In the genomic region with DNA sequence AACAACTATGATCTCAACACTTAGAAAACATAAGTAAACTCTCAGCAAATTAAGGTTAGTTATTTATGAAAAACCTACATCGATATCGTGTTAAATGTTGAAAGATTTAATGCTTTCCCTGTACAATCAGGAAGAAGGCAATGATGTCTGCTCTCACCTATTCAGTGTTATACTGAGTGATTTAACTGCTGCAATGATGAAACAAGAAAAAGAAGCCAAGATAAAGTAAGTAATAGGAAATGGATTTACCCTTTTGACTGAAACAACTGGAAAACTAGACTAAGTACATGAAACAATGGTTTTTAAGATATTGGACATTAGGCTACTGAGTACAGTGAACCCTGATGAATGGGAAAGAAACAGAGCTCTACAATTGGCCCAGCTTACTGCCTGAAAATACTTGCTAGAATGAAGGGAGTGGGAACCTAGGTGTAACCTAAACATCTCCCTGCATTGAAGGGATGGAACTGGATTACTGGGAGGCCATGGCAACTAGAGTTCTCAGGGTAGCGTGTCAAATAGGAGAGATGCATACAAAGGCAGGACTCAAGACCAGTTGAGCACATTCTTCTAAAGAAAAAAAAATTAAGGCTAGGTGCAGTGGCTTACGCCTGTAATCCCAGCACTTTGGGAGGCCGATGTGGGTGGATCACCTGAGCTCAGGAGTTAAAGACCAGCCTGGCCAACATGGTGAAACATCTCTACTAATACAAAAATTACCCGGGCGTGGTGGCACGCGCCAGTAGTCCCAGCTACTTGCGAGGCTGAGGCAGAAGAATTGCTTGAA, we compare ENCODE assay signal across 5 cellular contexts.
A peak's percentile ranks its signal among the peaks of the same experiment; 100 is the strongest.
TF ChIP-seq lines count a peak whose summit lies in the region.

No MANE protein-coding gene starts in this region.

TF ChIP-seq in SK-N-SH, 30 proteins besides CTCF, POLR2A, EP300 and RAD21 (continues in another document):
- TF ChIP-seq RXRA (IDR thresholded peaks at IDR 0.05; ENCODE audit: borderline replicate concordance, low read depth) (no peak), RFX5 (IDR thresholded peaks at IDR 0.05; ENCODE audit: low read length) (no peak), NRF1 (IDR thresholded peaks at IDR 0.05; ENCODE audit: low read depth, low read length) (no peak), TEAD4 (IDR thresholded peaks at IDR 0.05; ENCODE audit: borderline replicate concordance, insufficient read depth) (no peak), SIN3A (IDR thresholded peaks at IDR 0.05; ENCODE audit: borderline replicate concordance, low read depth, low read length) (no peak), CHD2 (IDR thresholded peaks at IDR 0.05; ENCODE audit: low read length, partially characterized antibody) (no peak)
- TF ChIP-seq, protein P1, sequence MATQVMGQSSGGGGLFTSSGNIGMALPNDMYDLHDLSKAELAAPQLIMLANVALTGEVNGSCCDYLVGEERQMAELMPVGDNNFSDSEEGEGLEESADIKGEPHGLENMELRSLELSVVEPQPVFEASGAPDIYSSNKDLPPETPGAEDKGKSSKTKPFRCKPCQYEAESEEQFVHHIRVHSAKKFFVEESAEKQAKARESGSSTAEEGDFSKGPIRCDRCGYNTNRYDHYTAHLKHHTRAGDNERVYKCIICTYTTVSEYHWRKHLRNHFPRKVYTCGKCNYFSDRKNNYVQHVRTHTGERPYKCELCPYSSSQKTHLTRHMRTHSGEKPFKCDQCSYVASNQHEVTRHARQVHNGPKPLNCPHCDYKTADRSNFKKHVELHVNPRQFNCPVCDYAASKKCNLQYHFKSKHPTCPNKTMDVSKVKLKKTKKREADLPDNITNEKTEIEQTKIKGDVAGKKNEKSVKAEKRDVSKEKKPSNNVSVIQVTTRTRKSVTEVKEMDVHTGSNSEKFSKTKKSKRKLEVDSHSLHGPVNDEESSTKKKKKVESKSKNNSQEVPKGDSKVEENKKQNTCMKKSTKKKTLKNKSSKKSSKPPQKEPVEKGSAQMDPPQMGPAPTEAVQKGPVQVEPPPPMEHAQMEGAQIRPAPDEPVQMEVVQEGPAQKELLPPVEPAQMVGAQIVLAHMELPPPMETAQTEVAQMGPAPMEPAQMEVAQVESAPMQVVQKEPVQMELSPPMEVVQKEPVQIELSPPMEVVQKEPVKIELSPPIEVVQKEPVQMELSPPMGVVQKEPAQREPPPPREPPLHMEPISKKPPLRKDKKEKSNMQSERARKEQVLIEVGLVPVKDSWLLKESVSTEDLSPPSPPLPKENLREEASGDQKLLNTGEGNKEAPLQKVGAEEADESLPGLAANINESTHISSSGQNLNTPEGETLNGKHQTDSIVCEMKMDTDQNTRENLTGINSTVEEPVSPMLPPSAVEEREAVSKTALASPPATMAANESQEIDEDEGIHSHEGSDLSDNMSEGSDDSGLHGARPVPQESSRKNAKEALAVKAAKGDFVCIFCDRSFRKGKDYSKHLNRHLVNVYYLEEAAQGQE (IDR thresholded peaks at IDR 0.05; ENCODE audit: low read depth, low read length): no peak

TF ChIP-seq in SK-N-SH treated with all-trans-retinoic acid at 6 μM for 48 hours, 23 proteins besides CTCF, POLR2A, EP300 and RAD21:
- TF ChIP-seq, protein P2, sequence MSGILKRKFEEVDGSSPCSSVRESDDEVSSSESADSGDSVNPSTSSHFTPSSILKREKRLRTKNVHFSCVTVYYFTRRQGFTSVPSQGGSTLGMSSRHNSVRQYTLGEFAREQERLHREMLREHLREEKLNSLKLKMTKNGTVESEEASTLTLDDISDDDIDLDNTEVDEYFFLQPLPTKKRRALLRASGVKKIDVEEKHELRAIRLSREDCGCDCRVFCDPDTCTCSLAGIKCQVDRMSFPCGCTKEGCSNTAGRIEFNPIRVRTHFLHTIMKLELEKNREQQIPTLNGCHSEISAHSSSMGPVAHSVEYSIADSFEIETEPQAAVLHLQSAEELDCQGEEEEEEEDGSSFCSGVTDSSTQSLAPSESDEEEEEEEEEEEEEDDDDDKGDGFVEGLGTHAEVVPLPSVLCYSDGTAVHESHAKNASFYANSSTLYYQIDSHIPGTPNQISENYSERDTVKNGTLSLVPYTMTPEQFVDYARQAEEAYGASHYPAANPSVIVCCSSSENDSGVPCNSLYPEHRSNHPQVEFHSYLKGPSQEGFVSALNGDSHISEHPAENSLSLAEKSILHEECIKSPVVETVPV (CRISPR knock-in tag; IDR thresholded peaks at IDR 0.05): no peak
- TF ChIP-seq OSR1 (CRISPR knock-in tag; IDR thresholded peaks at IDR 0.05): no peak
- no peak for TF ChIP-seq BACH2 (CRISPR knock-in tag; IDR thresholded peaks at IDR 0.05; ENCODE audit: borderline replicate concordance)
- no peak for TF ChIP-seq CSDC2 (CRISPR knock-in tag; IDR thresholded peaks at IDR 0.05)
- TF ChIP-seq ZC3H10 (CRISPR knock-in tag; IDR thresholded peaks at IDR 0.05): no peak
- no peak for TF ChIP-seq ARNTL (CRISPR knock-in tag; IDR thresholded peaks at IDR 0.05; ENCODE audit: borderline replicate concordance, low read depth)

TF ChIP-seq in endothelial cell of umbilical vein, 7 proteins besides CTCF, POLR2A, EP300 and RAD21:
- TF ChIP-seq FOS (IDR thresholded peaks at IDR 0.05; ENCODE audit: borderline replicate concordance, insufficient read depth, low read length) (no peak), JUN (IDR thresholded peaks at IDR 0.05; ENCODE audit: borderline replicate concordance, insufficient read depth, insufficient read length, low read depth) (no peak), MYC (IDR thresholded peaks at IDR 0.05; ENCODE audit: low read depth, low read length) (no peak), POLR2AphosphoS5 (IDR thresholded peaks at IDR 0.05; ENCODE audit: insufficient read depth, low read depth, low read length) (no peak), GATA2 (IDR thresholded peaks at IDR 0.05; ENCODE audit: insufficient read depth, insufficient read length, low read depth, low read length) (no peak), EZH2 (IDR thresholded peaks at IDR 0.05; ENCODE audit: borderline replicate concordance, low read depth, low read length, severe bottlenecking) (no peak)
- TF ChIP-seq, protein P3, sequence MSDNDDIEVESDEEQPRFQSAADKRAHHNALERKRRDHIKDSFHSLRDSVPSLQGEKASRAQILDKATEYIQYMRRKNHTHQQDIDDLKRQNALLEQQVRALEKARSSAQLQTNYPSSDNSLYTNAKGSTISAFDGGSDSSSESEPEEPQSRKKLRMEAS (IDR thresholded peaks at IDR 0.05; ENCODE audit: insufficient read depth, insufficient read length): no peak

TF ChIP-seq in HepG2, 621 proteins besides CTCF, POLR2A, EP300 and RAD21 (continues in another document):
- TF ChIP-seq, protein P4, sequence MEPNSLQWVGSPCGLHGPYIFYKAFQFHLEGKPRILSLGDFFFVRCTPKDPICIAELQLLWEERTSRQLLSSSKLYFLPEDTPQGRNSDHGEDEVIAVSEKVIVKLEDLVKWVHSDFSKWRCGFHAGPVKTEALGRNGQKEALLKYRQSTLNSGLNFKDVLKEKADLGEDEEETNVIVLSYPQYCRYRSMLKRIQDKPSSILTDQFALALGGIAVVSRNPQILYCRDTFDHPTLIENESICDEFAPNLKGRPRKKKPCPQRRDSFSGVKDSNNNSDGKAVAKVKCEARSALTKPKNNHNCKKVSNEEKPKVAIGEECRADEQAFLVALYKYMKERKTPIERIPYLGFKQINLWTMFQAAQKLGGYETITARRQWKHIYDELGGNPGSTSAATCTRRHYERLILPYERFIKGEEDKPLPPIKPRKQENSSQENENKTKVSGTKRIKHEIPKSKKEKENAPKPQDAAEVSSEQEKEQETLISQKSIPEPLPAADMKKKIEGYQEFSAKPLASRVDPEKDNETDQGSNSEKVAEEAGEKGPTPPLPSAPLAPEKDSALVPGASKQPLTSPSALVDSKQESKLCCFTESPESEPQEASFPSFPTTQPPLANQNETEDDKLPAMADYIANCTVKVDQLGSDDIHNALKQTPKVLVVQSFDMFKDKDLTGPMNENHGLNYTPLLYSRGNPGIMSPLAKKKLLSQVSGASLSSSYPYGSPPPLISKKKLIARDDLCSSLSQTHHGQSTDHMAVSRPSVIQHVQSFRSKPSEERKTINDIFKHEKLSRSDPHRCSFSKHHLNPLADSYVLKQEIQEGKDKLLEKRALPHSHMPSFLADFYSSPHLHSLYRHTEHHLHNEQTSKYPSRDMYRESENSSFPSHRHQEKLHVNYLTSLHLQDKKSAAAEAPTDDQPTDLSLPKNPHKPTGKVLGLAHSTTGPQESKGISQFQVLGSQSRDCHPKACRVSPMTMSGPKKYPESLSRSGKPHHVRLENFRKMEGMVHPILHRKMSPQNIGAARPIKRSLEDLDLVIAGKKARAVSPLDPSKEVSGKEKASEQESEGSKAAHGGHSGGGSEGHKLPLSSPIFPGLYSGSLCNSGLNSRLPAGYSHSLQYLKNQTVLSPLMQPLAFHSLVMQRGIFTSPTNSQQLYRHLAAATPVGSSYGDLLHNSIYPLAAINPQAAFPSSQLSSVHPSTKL (CRISPR knock-in tag; IDR thresholded peaks at IDR 0.05): 0 out of 2 replicates have a peak, but pooled peaks have one; percentile 8
- TF ChIP-seq ZEB1 (IDR thresholded peaks at IDR 0.05; ENCODE audit: insufficient replicate concordance, low read depth): no peak
- no peak for TF ChIP-seq RFXAP (CRISPR knock-in tag; IDR thresholded peaks at IDR 0.05; ENCODE audit: borderline replicate concordance)
- no peak for TF ChIP-seq TMF1 (CRISPR knock-in tag; IDR thresholded peaks at IDR 0.05; ENCODE audit: low read depth)
- TF ChIP-seq SRSF4 (IDR thresholded peaks at IDR 0.05; ENCODE audit: low read depth, low read length, poor library complexity, severe bottlenecking): no peak
- no peak for TF ChIP-seq ZNF772 (CRISPR knock-in tag; IDR thresholded peaks at IDR 0.05)
- no peak for TF ChIP-seq ZNF44 (CRISPR knock-in tag; IDR thresholded peaks at IDR 0.05)
- TF ChIP-seq MIXL1 (CRISPR knock-in tag; IDR thresholded peaks at IDR 0.05): no peak
- 0 out of 2 replicates have a peak, but pooled peaks have one; percentile 20 for TF ChIP-seq SALL1 (CRISPR knock-in tag; IDR thresholded peaks at IDR 0.05)
- no peak for TF ChIP-seq CBX5 (CRISPR knock-in tag; IDR thresholded peaks at IDR 0.05; ENCODE audit: borderline replicate concordance)

TF ChIP-seq in HEK293T, 16 proteins besides CTCF, POLR2A, EP300 and RAD21:
- no peak for TF ChIP-seq HDGF (IDR thresholded peaks at IDR 0.05; ENCODE audit: borderline replicate concordance)
- no peak for TF ChIP-seq L3MBTL2 (conservative IDR thresholded peaks at IDR 0.05)
- no peak for TF ChIP-seq FOXM1 (IDR thresholded peaks at IDR 0.05; ENCODE audit: borderline replicate concordance)
- no peak for TF ChIP-seq FOXA1 (IDR thresholded peaks at IDR 0.05)
- TF ChIP-seq LEF1 (IDR thresholded peaks at IDR 0.05; ENCODE audit: borderline replicate concordance): no peak
- TF ChIP-seq NFRKB (IDR thresholded peaks at IDR 0.05): no peak
- TF ChIP-seq, protein P5, sequence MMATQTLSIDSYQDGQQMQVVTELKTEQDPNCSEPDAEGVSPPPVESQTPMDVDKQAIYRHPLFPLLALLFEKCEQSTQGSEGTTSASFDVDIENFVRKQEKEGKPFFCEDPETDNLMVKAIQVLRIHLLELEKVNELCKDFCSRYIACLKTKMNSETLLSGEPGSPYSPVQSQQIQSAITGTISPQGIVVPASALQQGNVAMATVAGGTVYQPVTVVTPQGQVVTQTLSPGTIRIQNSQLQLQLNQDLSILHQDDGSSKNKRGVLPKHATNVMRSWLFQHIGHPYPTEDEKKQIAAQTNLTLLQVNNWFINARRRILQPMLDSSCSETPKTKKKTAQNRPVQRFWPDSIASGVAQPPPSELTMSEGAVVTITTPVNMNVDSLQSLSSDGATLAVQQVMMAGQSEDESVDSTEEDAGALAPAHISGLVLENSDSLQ (IDR thresholded peaks at IDR 0.05): no peak
- TF ChIP-seq ARNT (IDR thresholded peaks at IDR 0.05): no peak
- no peak for TF ChIP-seq TARDBP (IDR thresholded peaks at IDR 0.05)
- no peak for TF ChIP-seq SUZ12 (IDR thresholded peaks at IDR 0.05)
- TF ChIP-seq CTBP1 (IDR thresholded peaks at IDR 0.05; ENCODE audit: borderline replicate concordance): no peak
- TF ChIP-seq ELF4 (IDR thresholded peaks at IDR 0.05): no peak
- TF ChIP-seq BHLHE40 (IDR thresholded peaks at IDR 0.05; ENCODE audit: borderline replicate concordance): no peak
- no peak for TF ChIP-seq ZNF384 (IDR thresholded peaks at IDR 0.05)
- TF ChIP-seq SP1 (IDR thresholded peaks at IDR 0.05): no peak
- TF ChIP-seq FOXK2 (IDR thresholded peaks at IDR 0.05): no peak
